Comparison of ENCODE assay signal across 36 cellular contexts in genomic region chr20:53529658-53530057, GRCh38.
"Had no signal": no experiment of that assay in that cellular context is flagged by ENCODE, and none has a peak within 500 bp of the region (broad histone marks: within the 10 kb centered on the region; RNA-seq: fewer than 3 reads in every experiment).

No MANE protein-coding gene starts in this region.

- H3K4me1 ChIP-seq: ascending aorta, breast epithelium, esophagus muscularis mucosa, foreskin keratinocyte, gastrocnemius medialis had no signal

- H3K4me3 ChIP-seq: ascending aorta, breast epithelium, cardiac muscle cell, coronary artery, dorsolateral prefrontal cortex, esophagus muscularis mucosa, gastrocnemius medialis, heart left ventricle had no signal

- H3K27me3 ChIP-seq: ascending aorta, breast epithelium, cardiac muscle cell, foreskin keratinocyte, gastrocnemius medialis, heart left ventricle had no signal

- H3K27ac ChIP-seq: ascending aorta, breast epithelium, cardiac muscle cell, coronary artery, dorsolateral prefrontal cortex, esophagus muscularis mucosa, foreskin keratinocyte, gastrocnemius medialis, heart left ventricle had no signal

- H3K27ac Mint-ChIP-seq: activated CD4-positive, alpha-beta memory T cell treated with anti-CD3 and anti-CD28 coated beads for 36 hours; activated CD4-positive, alpha-beta T cell treated with anti-CD3 and anti-CD28 coated beads for 36 hours; activated CD4-positive, alpha-beta T cell treated with anti-CD3 and anti-CD28 coated beads, Interleukin-2, amount 10 ng/mL, durations not matched to agents 24 days and 14 days; activated CD8-positive, alpha-beta memory T cell treated with anti-CD3 and anti-CD28 coated beads, Interleukin-2, amount 10 ng/mL, durations not matched to agents 7 days and 5 days; activated CD8-positive, alpha-beta T cell treated with anti-CD3 and anti-CD28 coated beads, Interleukin-2, amount 10 ng/mL, durations not matched to agents 7 days and 5 days; activated naive CD4-positive, alpha-beta T cell treated with anti-CD3 and anti-CD28 coated beads, Interleukin-2, amount 10 ng/mL, durations not matched to agents 7 days and 5 days; activated naive CD4-positive, alpha-beta T cell treated with anti-CD3 and anti-CD28 coated beads, Interleukin-2, amount 50 U/mL, for 72 hours; activated naive CD8-positive, alpha-beta T cell treated with anti-CD3 and anti-CD28 coated beads, Interleukin-2, amount 10 ng/mL, durations not matched to agents 7 days and 5 days; activated T-helper 1 cell treated with anti-CD3 and anti-CD28 coated beads, Interleukin-12 subunit alpha, Interleukin-12 subunit beta, Interleukin-2, Interleukin-4 antibody, amounts not matched to agents 30 ng/mL and 10 ng/mL and 1 ng/mL, durations not matched to agents 14 hours and 24 hours and 36 hours; activated T-helper 2 cell treated with anti-CD3 and anti-CD28 coated beads, Interferon-gamma antibody, Interleukin-2, Interleukin-4, amounts not matched to agents 10 μg/mL and 5 μg/mL and 100 μg/mL, durations not matched to agents 14 hours and 24 hours and 36 hours; brain; dendritic cell treated with granulocyte-macrophage colony-stimulating factor and Interleukin-4, amounts not matched to agents 40 ng/mL and 50 ng/mL, for 4 days; T-helper 17 cell; T-helper 2 cell treated with Interferon-gamma antibody and Interleukin-4, amounts not matched to agents 5 μg/mL and 100 μg/mL, for 36 hours had no signal

- ATAC-seq: activated CD4-positive, alpha-beta T cell treated with anti-CD3 and anti-CD28 coated beads for 36 hours; activated CD8-positive, alpha-beta memory T cell treated with anti-CD3 and anti-CD28 coated beads, Interleukin-2, amount 10 ng/mL, durations not matched to agents 7 days and 5 days; activated CD8-positive, alpha-beta T cell treated with anti-CD3 and anti-CD28 coated beads, Interleukin-2, amount 10 ng/mL, durations not matched to agents 7 days and 5 days; activated naive CD4-positive, alpha-beta T cell treated with anti-CD3 and anti-CD28 coated beads, Interleukin-2, amount 50 U/mL, for 72 hours; foreskin keratinocyte; gastrocnemius medialis; heart left ventricle; T-helper 17 cell had no signal

- H3K4me1 Mint-ChIP-seq: activated CD4-positive, alpha-beta T cell treated with anti-CD3 and anti-CD28 coated beads for 36 hours; activated CD4-positive, alpha-beta T cell treated with anti-CD3 and anti-CD28 coated beads, Interleukin-2, amount 10 ng/mL, durations not matched to agents 24 days and 14 days; activated CD8-positive, alpha-beta memory T cell treated with anti-CD3 and anti-CD28 coated beads, Interleukin-2, amount 10 ng/mL, durations not matched to agents 7 days and 5 days; activated naive CD4-positive, alpha-beta T cell treated with anti-CD3 and anti-CD28 coated beads, Interleukin-2, amount 10 ng/mL, durations not matched to agents 7 days and 5 days; activated naive CD8-positive, alpha-beta T cell treated with anti-CD3 and anti-CD28 coated beads, Interleukin-2, amount 10 ng/mL, durations not matched to agents 7 days and 5 days; brain; central memory CD8-positive, alpha-beta T cell had no signal

- H3K36me3 ChIP-seq: ascending aorta, breast epithelium, cardiac muscle cell, esophagus muscularis mucosa, gastrocnemius medialis, heart left ventricle had no signal

- H3K9me3 ChIP-seq: ascending aorta, breast epithelium, esophagus muscularis mucosa, gastrocnemius medialis, heart left ventricle had no signal

- H3K27me3 Mint-ChIP-seq: activated CD4-positive, alpha-beta memory T cell treated with anti-CD3 and anti-CD28 coated beads for 36 hours; activated CD4-positive, alpha-beta T cell treated with anti-CD3 and anti-CD28 coated beads for 36 hours; activated CD4-positive, alpha-beta T cell treated with anti-CD3 and anti-CD28 coated beads, Interleukin-2, amount 10 ng/mL, durations not matched to agents 24 days and 14 days; activated CD8-positive, alpha-beta memory T cell treated with anti-CD3 and anti-CD28 coated beads, Interleukin-2, amount 10 ng/mL, durations not matched to agents 7 days and 5 days; activated naive CD8-positive, alpha-beta T cell treated with anti-CD3 and anti-CD28 coated beads, Interleukin-2, amount 10 ng/mL, durations not matched to agents 7 days and 5 days; central memory CD8-positive, alpha-beta T cell; T-helper 17 cell had no signal

- H3K9me3 Mint-ChIP-seq: activated CD4-positive, alpha-beta T cell treated with anti-CD3 and anti-CD28 coated beads, Interleukin-2, amount 10 ng/mL, durations not matched to agents 24 days and 14 days; activated naive CD4-positive, alpha-beta T cell treated with anti-CD3 and anti-CD28 coated beads, Interleukin-2, amount 10 ng/mL, durations not matched to agents 7 days and 5 days; activated naive CD8-positive, alpha-beta T cell treated with anti-CD3 and anti-CD28 coated beads, Interleukin-2, amount 10 ng/mL, durations not matched to agents 7 days and 5 days; activated T-helper 1 cell treated with anti-CD3 and anti-CD28 coated beads, Interleukin-12 subunit alpha, Interleukin-12 subunit beta, Interleukin-2, Interleukin-4 antibody, amounts not matched to agents 30 ng/mL and 10 ng/mL and 1 ng/mL, durations not matched to agents 14 hours and 24 hours and 36 hours; activated T-helper 2 cell treated with anti-CD3 and anti-CD28 coated beads, Interferon-gamma antibody, Interleukin-2, Interleukin-4, amounts not matched to agents 10 μg/mL and 5 μg/mL and 100 μg/mL, durations not matched to agents 14 hours and 24 hours and 36 hours; central memory CD8-positive, alpha-beta T cell; T-helper 2 cell treated with Interferon-gamma antibody and Interleukin-4, amounts not matched to agents 5 μg/mL and 100 μg/mL, for 36 hours had no signal

- DNase-seq: activated CD4-positive, alpha-beta memory T cell treated with anti-CD3 and anti-CD28 coated beads for 36 hours; activated CD4-positive, alpha-beta T cell treated with anti-CD3 and anti-CD28 coated beads for 36 hours; activated CD4-positive, alpha-beta T cell treated with anti-CD3 and anti-CD28 coated beads, Interleukin-2, amount 10 ng/mL, durations not matched to agents 24 days and 14 days; activated CD4-positive, CD25-positive, alpha-beta regulatory T cell; activated CD4-positive, CD25-positive, alpha-beta regulatory T cell treated with anti-CD3 and anti-CD28 coated beads, Interleukin-2, amount 50 U/mL, for 72 hours; activated CD8-positive, alpha-beta memory T cell treated with anti-CD3 and anti-CD28 coated beads, Interleukin-2, amount 10 ng/mL, durations not matched to agents 7 days and 5 days; activated CD8-positive, alpha-beta memory T cell treated with anti-CD3 and anti-CD28 coated beads, Interleukin-2, amount 50 U/mL, for 4 hours; activated CD8-positive, alpha-beta T cell treated with anti-CD3 and anti-CD28 coated beads, Interleukin-2, amount 10 ng/mL, durations not matched to agents 7 days and 5 days; activated effector memory CD4-positive, alpha-beta T cell treated with anti-CD3 and anti-CD28 coated beads, Interleukin-2, amount 50 U/mL, for 16 hours; activated naive CD4-positive, alpha-beta T cell; activated naive CD4-positive, alpha-beta T cell treated with anti-CD3 and anti-CD28 coated beads, Interleukin-2, amount 10 ng/mL, durations not matched to agents 7 days and 5 days; activated naive CD8-positive, alpha-beta T cell treated with anti-CD3 and anti-CD28 coated beads, Interleukin-2, amount 10 ng/mL, durations not matched to agents 7 days and 5 days; activated T-cell treated with anti-CD3 and anti-CD28 coated beads, Interleukin-2, amount 50 U/mL, for 1 hour; activated T-cell treated with anti-CD3 and anti-CD28 coated beads, Interleukin-2, amount 50 U/mL, for 48 hours; dorsolateral prefrontal cortex; effector memory CD4-positive, alpha-beta T cell; erythroblast; foreskin keratinocyte; gastrocnemius medialis; glutamatergic neuron; heart left ventricle; T-helper 1 cell; T-helper 17 cell; T1000 had no signal

- H3K36me3 Mint-ChIP-seq: activated CD4-positive, alpha-beta memory T cell treated with anti-CD3 and anti-CD28 coated beads for 36 hours; activated CD8-positive, alpha-beta memory T cell treated with anti-CD3 and anti-CD28 coated beads, Interleukin-2, amount 10 ng/mL, durations not matched to agents 7 days and 5 days; activated naive CD4-positive, alpha-beta T cell treated with anti-CD3 and anti-CD28 coated beads, Interleukin-2, amount 10 ng/mL, durations not matched to agents 7 days and 5 days; activated naive CD4-positive, alpha-beta T cell treated with anti-CD3 and anti-CD28 coated beads, Interleukin-2, amount 50 U/mL, for 72 hours; activated naive CD8-positive, alpha-beta T cell treated with anti-CD3 and anti-CD28 coated beads, Interleukin-2, amount 10 ng/mL, durations not matched to agents 7 days and 5 days; brain had no signal

- H3K4me3 Mint-ChIP-seq: activated CD4-positive, alpha-beta memory T cell treated with anti-CD3 and anti-CD28 coated beads for 36 hours; activated CD4-positive, alpha-beta T cell treated with anti-CD3 and anti-CD28 coated beads for 36 hours; activated CD4-positive, alpha-beta T cell treated with anti-CD3 and anti-CD28 coated beads, Interleukin-2, amount 10 ng/mL, durations not matched to agents 24 days and 14 days; activated CD8-positive, alpha-beta memory T cell treated with anti-CD3 and anti-CD28 coated beads, Interleukin-2, amount 10 ng/mL, durations not matched to agents 7 days and 5 days; activated CD8-positive, alpha-beta T cell treated with anti-CD3 and anti-CD28 coated beads, Interleukin-2, amount 10 ng/mL, durations not matched to agents 7 days and 5 days; activated naive CD4-positive, alpha-beta T cell treated with anti-CD3 and anti-CD28 coated beads, Interleukin-2, amount 10 ng/mL, durations not matched to agents 7 days and 5 days; activated naive CD8-positive, alpha-beta T cell treated with anti-CD3 and anti-CD28 coated beads, Interleukin-2, amount 10 ng/mL, durations not matched to agents 7 days and 5 days; activated T-helper 1 cell treated with anti-CD3 and anti-CD28 coated beads, Interleukin-12 subunit alpha, Interleukin-12 subunit beta, Interleukin-2, Interleukin-4 antibody, amounts not matched to agents 30 ng/mL and 10 ng/mL and 1 ng/mL, durations not matched to agents 14 hours and 24 hours and 36 hours; brain; central memory CD8-positive, alpha-beta T cell; dendritic cell treated with granulocyte-macrophage colony-stimulating factor and Interleukin-4, amounts not matched to agents 40 ng/mL and 50 ng/mL, for 4 days; T-helper 17 cell; T-helper 2 cell treated with Interferon-gamma antibody and Interleukin-4, amounts not matched to agents 5 μg/mL and 100 μg/mL, for 36 hours had no signal
